In genomic region chr4:165152527-165152926, GRCh38 we compare ENCODE assay signal across 16 cellular contexts.
"Had no signal": no experiment of that assay in that cellular context is flagged by ENCODE, and none has a peak within 500 bp of the region (broad histone marks: within the 10 kb centered on the region; RNA-seq: fewer than 3 reads in every experiment).

No MANE protein-coding gene starts in this region.

- ATAC-seq: activated naive CD8-positive, alpha-beta T cell treated with anti-CD3 and anti-CD28 coated beads, Interleukin-2, amount 50 U/mL, for 24 hours; gastrocnemius medialis; left lung; natural killer cell had no signal

- DNase-seq: activated CD4-positive, CD25-positive, alpha-beta regulatory T cell treated with anti-CD3 and anti-CD28 coated beads, Interleukin-2, amount 50 U/mL, for 72 hours; activated naive CD4-positive, alpha-beta T cell treated with anti-CD3 and anti-CD28 coated beads for 36 hours; activated naive CD8-positive, alpha-beta T cell treated with anti-CD3 and anti-CD28 coated beads, Interleukin-2, amount 50 U/mL, for 24 hours; activated T-cell treated with anti-CD3 and anti-CD28 coated beads, Interleukin-2, amount 50 U/mL, for 1 hour; erythroblast; gastrocnemius medialis; kidney; left lung; natural killer cell; stimulated activated CD4-positive, alpha-beta T cell treated with anti-CD3 and anti-CD28 coated beads, Interleukin-15, amount 100 ng/mL, for 24 hours; stimulated activated CD4-positive, alpha-beta T cell treated with anti-CD3 and anti-CD28 coated beads, Interleukin-4, amount 100 ng/mL, for 24 hours; stimulated activated naive CD4-positive, alpha-beta T cell; substantia nigra; transverse colon had no signal

- H3K4me3 ChIP-seq: cardiac muscle cell, gastrocnemius medialis, left lung, skin epidermis, transverse colon had no signal
